Comparison of ENCODE assay signal across 22 cellular contexts in genomic region chr11:73465019-73465675, GRCh38.
DNase-seq lines count a peak whose midpoint lies in the region; ATAC-seq and TF ChIP-seq lines count a peak whose summit lies in the region.
"Had no signal": no experiment of that assay in that cellular context is flagged by ENCODE, and none has a peak within 500 bp of the region (broad histone marks: within the 10 kb centered on the region; RNA-seq: fewer than 3 reads in every experiment).

No MANE protein-coding gene starts in this region.

- no peaks in the 10 kb centered on the region for H3K79me2 ChIP-seq in osteoblast (ENCODE audit: insufficient read depth, low read length)

- H4K20me1 ChIP-seq in osteoblast (ENCODE audit: insufficient read depth, low read length): no peaks in the 10 kb centered on the region

- H3K27me3 ChIP-seq in WERI-Rb-1 (ENCODE audit: insufficient read depth, low read depth, severe bottlenecking) (no peaks in the 10 kb centered on the region), cardiac muscle cell (no peaks in the 10 kb centered on the region), osteoblast (ENCODE audit: insufficient read depth, low read length) (no peaks in the 10 kb centered on the region)
- H3K27me3 ChIP-seq: vagina had no signal

- TF ChIP-seq CTCF in WERI-Rb-1 (IDR thresholded peaks at IDR 0.05; ENCODE audit: low read depth, low read length) (no peak), cardiac muscle cell (IDR thresholded peaks at IDR 0.05; ENCODE audit: low read depth, low read length) (no peak), osteoblast (IDR thresholded peaks at IDR 0.05; ENCODE audit: extremely low read depth, low read depth, low read length) (no peak)

- H3K4me3 ChIP-seq in WERI-Rb-1 (ENCODE audit: low read depth, low read length): no peak overlapping the region
- H3K4me3 ChIP-seq in cardiac muscle cell: no peak overlapping the region
- H3K4me3 ChIP-seq in osteoblast (ENCODE audit: insufficient read depth, low read length): no peak overlapping the region
- H3K4me3 ChIP-seq: skin epidermis, vagina had no signal

- H3K4me2 ChIP-seq in osteoblast (ENCODE audit: insufficient read depth, low read length): no peak overlapping the region

- H3K27ac ChIP-seq in WERI-Rb-1: peak overlapping the region; percentile 26
- H3K27ac ChIP-seq in cardiac muscle cell: peak overlapping the region; percentile 37
- peak overlapping the region; percentile 6 for H3K27ac ChIP-seq in osteoblast (ENCODE audit: low read depth, low read length)
- H3K27ac ChIP-seq: epithelial cell of prostate, vagina had no signal

- H3K9me3 ChIP-seq in WERI-Rb-1 (ENCODE audit: severe bottlenecking): no peaks in the 10 kb centered on the region
- H3K9me3 ChIP-seq in cardiac muscle cell (ENCODE audit: low read depth): no peaks in the 10 kb centered on the region
- no peaks in the 10 kb centered on the region for H3K9me3 ChIP-seq in osteoblast (ENCODE audit: low read depth, low read length)
- H3K9me3 ChIP-seq: vagina had no signal

- H3K36me3 ChIP-seq in WERI-Rb-1 (peaks cover 9% of the 10 kb centered on the region), cardiac muscle cell (no peaks in the 10 kb centered on the region), osteoblast (ENCODE audit: insufficient read depth, low read length) (no peaks in the 10 kb centered on the region)
- H3K36me3 ChIP-seq: vagina had no signal

- peaks cover 21% of the 10 kb centered on the region for H3K4me1 ChIP-seq in cardiac muscle cell (ENCODE audit: low read depth)
- H3K4me1 ChIP-seq in osteoblast (ENCODE audit: insufficient read depth, low read length): peaks cover 43% of the 10 kb centered on the region

- DNase-seq in GM03348 (ENCODE audit: low spot score) (peak; percentile 32), WERI-Rb-1 (peak; percentile 42), cardiac muscle cell (ENCODE audit: low read depth in 1 of 2, low spot score in 1 of 2) (peak in 1 of 2 donors; percentile 37), osteoblast (ENCODE audit: insufficient read length, low spot score, missing footprints) (no peak), NCI-H345 treated with DMSO at 0.1 percent for 48 hours (lab: John Stamatoyannopoulos, UW; ENCODE audit: unreplicated experiment) (no peak), NCI-H2029 (lab: John Stamatoyannopoulos, UW) (no peak), hepatic stellate cell (ENCODE audit: low spot score) (no peak)
- DNase-seq: activated CD4-positive, alpha-beta memory T cell treated with anti-CD3 and anti-CD28 coated beads, Interleukin-2, amount 10 ng/mL, durations not matched to agents 7 days and 5 days; activated naive CD4-positive, alpha-beta T cell treated with Interleukin-2 at 50 U/mL for 16 hours; activated T-cell treated with anti-CD3 and anti-CD28 coated beads, Interleukin-2, amount 50 U/mL, for 1 hour; CD4-positive, CD25-positive, alpha-beta regulatory T cell; NCI-H69; nephron progenitor cell; posterior cingulate gyrus; stimulated activated CD4-positive, alpha-beta T cell treated with anti-CD3 and anti-CD28 coated beads, Interleukin-2, amount 100 ng/mL, for 24 hours; stimulated activated naive B cell treated with anti-CD40 and anti-IgM and Interleukin-4, amounts not matched to agents 10 μg/mL and 1 μg/mL and 100 μg/mL, for 72 hours; SW 1271 had no signal

- no peak overlapping the region for H2AFZ ChIP-seq in osteoblast (ENCODE audit: low read length)

- no peak for ATAC-seq in GM18907 (IDR thresholded peaks at IDR 0.05; ENCODE audit: unreplicated experiment)
- ATAC-seq: activated CD4-positive, CD25-positive, alpha-beta regulatory T cell treated with anti-CD3 and anti-CD28 coated beads, Interleukin-2, amount 50 U/mL, for 24 hours; stimulated activated naive B cell treated with anti-CD40 and anti-IgM and Interleukin-4, amounts not matched to agents 10 μg/mL and 1 μg/mL and 100 μg/mL, for 72 hours had no signal

Comparison
In these comparisons a context has a peak if more than half of its experiments do, and no peak if none do; other contexts are left out.
1. DNase-seq: peak in GM03348 (single experiment) and WERI-Rb-1 (single experiment); none in osteoblast (single experiment), NCI-H345 treated with DMSO at 0.1 percent for 48 hours (single experiment), NCI-H2029 (single experiment) and hepatic stellate cell (single experiment).
2. Peak in every context shown above with its lines, with median percentiles within 50 percentile points of each other: H3K27ac ChIP-seq.